Comparison of ENCODE assay signal across 18 cellular contexts in genomic region chr15:59303136-59303535, GRCh38.
DNase-seq lines count a peak whose midpoint lies in the region; ATAC-seq and TF ChIP-seq lines count a peak whose summit lies in the region.
"Had no signal": no experiment of that assay in that cellular context is flagged by ENCODE, and none has a peak within 500 bp of the region (broad histone marks: within the 10 kb centered on the region; RNA-seq: fewer than 3 reads in every experiment).

No MANE protein-coding gene starts in this region.

- no peaks in the 10 kb centered on the region for H3K27me3 Mint-ChIP-seq in memory B cell
- H3K27me3 Mint-ChIP-seq in immature natural killer cell (ENCODE audit: low read depth in 3 of 3) = peaks cover 0 to 15% (median 4%) of the 10 kb centered on the region in 3 donors
- H3K27me3 Mint-ChIP-seq in activated CD4-positive, alpha-beta T cell treated with anti-CD3 and anti-CD28 coated beads, Interleukin-2, amount 10 ng/mL, durations not matched to agents 24 days and 14 days = no peaks in the 10 kb centered on the region

- dilution Hi-C loops in mammary epithelial cell (cut with HindIII; ENCODE audit: low sequenced_read_pairs) = no loop called here

- H3K27ac Mint-ChIP-seq in memory B cell = peak overlapping the region; percentile 56
- peak overlapping the region in 3 of 6 donors; percentile 9 to 74 (median 45) for H3K27ac Mint-ChIP-seq in immature natural killer cell
- no peak overlapping the region for H3K27ac Mint-ChIP-seq in activated CD4-positive, alpha-beta T cell treated with anti-CD3 and anti-CD28 coated beads, Interleukin-2, amount 10 ng/mL, durations not matched to agents 24 days and 14 days
- H3K27ac Mint-ChIP-seq: T-cell had no signal

- H3K9me3 Mint-ChIP-seq in memory B cell (no peaks in the 10 kb centered on the region), immature natural killer cell (peaks cover 0 to 2% (median 0%) of the 10 kb centered on the region in 6 donors)
- H3K9me3 Mint-ChIP-seq in activated CD4-positive, alpha-beta T cell treated with anti-CD3 and anti-CD28 coated beads, Interleukin-2, amount 10 ng/mL, durations not matched to agents 24 days and 14 days = no peaks in the 10 kb centered on the region
- H3K9me3 Mint-ChIP-seq: T-cell had no signal

- H3K4me2 ChIP-seq in HCT116 (ENCODE audit: low read length) (peak overlapping the region; percentile 76), mammary epithelial cell (ENCODE audit: insufficient read depth, low read depth, low read length) (no peak overlapping the region)

- POLR2A ChIA-PET in HCT116 (lab: Charles Lee) = no interaction called here
- POLR2A ChIA-PET in RWPE1 (lab: Yijun Ruan, JAX; ENCODE audit: low non-redundant PET) = no interaction called here

- no peak overlapping the region for H2AFZ ChIP-seq in ACC112 (ENCODE audit: low read length, unreplicated experiment)
- no peak overlapping the region for H2AFZ ChIP-seq in HCT116 (ENCODE audit: low read depth, low read length, poor library complexity, severe bottlenecking)
- no peak overlapping the region for H2AFZ ChIP-seq in mammary epithelial cell (ENCODE audit: low read depth, low read length)

- ATAC-seq in HCT116 (no peak), memory B cell (ENCODE audit: low read depth) (no peak)
- ATAC-seq: T-cell had no signal

- no TSS peak for BruUV-seq in HCT116 (replicated peaks; lab: Mats Ljungman, UMichigan)
- no TSS peak for BruUV-seq in mammary epithelial cell (replicated peaks; lab: Mats Ljungman, UMichigan)

- H3K9me2 ChIP-seq in HCT116 (ENCODE audit: insufficient read depth) = no peaks in the 10 kb centered on the region

- H4K20me1 ChIP-seq in HCT116 (ENCODE audit: insufficient read depth) (no peaks in the 10 kb centered on the region), mammary epithelial cell (ENCODE audit: insufficient read depth, low read length) (no peaks in the 10 kb centered on the region)

- no peak for TF ChIP-seq CTCF in HCT116 (IDR thresholded peaks at IDR 0.05 in 2 of 3, conservative IDR thresholded peaks at IDR 0.05 in 1 of 3; ENCODE audit: borderline replicate concordance in 1 of 3, insufficient read depth in 1 of 3, low read depth in 2 of 3, low read length in 2 of 3)
- TF ChIP-seq CTCF in RWPE1 (conservative IDR thresholded peaks at IDR 0.05; ENCODE audit: low read depth) = no peak
- TF ChIP-seq CTCF in mammary epithelial cell (conservative IDR thresholded peaks at IDR 0.05 in 1 of 2, IDR thresholded peaks at IDR 0.05 in 1 of 2; ENCODE audit: extremely low read depth in 1 of 2, insufficient read depth in 1 of 2, low read depth in 1 of 2, low read length in 2 of 2) = no peak

- H3K27ac ChIP-seq in ACC112 (ENCODE audit: low read depth, low read length) = peak overlapping the region; percentile 11; the same call in 1 of the 2 replicates
- no peak overlapping the region for H3K27ac ChIP-seq in HCT116 (ENCODE audit: low read depth, low read length)
- peak overlapping the region; percentile 52 for H3K27ac ChIP-seq in RWPE1
- no peak overlapping the region for H3K27ac ChIP-seq in mammary epithelial cell (ENCODE audit: insufficient read depth, low read depth, low read length)
- H3K27ac ChIP-seq: SK-N-MC had no signal

- intact Hi-C loops in HCT116 (cut with micrococcal nuclease) = no loop called here
- intact Hi-C loops in activated CD4-positive, alpha-beta T cell treated with anti-CD3 and anti-CD28 coated beads, Interleukin-2, amount 10 ng/mL, durations not matched to agents 24 days and 14 days (cut with micrococcal nuclease) = loop anchor here (5.0 kb wide), 1 partner anchor 69 kb away; the partner anchor contains the start of gene MYO1E
- intact Hi-C loops in mammary epithelial cell (cut with micrococcal nuclease) = no loop called here

- DNase-seq in HCT116 (ENCODE audit: low read depth, low spot score) = no peak
- no peak for DNase-seq in RWPE1 (ENCODE audit: low spot score)
- DNase-seq in memory B cell (ENCODE audit: low spot score in 2 of 2) = no peak
- DNase-seq in GOT3 (lab: John Stamatoyannopoulos, UW) = no peak
- no peak for DNase-seq in immature natural killer cell
- DNase-seq in activated CD4-positive, alpha-beta T cell treated with anti-CD3 and anti-CD28 coated beads, Interleukin-2, amount 10 ng/mL, durations not matched to agents 24 days and 14 days = no peak
- no peak for DNase-seq in mammary epithelial cell
- DNase-seq: Caco-2; EL; Karpas-422; MG63; NCI-H1105; NCI-H187; NCI-H526 treated with DMSO at 0.1 percent for 48 hours; NK-92 treated with Interleukin-12 subunit alpha and Interleukin-12 subunit beta, amount 100 ng/mL, for 24 hours; T-cell had no signal

- H3K79me2 ChIP-seq in ACC112 (ENCODE audit: control insufficient read depth, insufficient read depth, low read length, unreplicated experiment) (peaks cover 70% of the 10 kb centered on the region), HCT116 (ENCODE audit: insufficient read depth, low read length) (peaks cover 58% of the 10 kb centered on the region), mammary epithelial cell (ENCODE audit: insufficient read depth, low read length) (peaks cover 93% of the 10 kb centered on the region)

- H3K4me3 Mint-ChIP-seq in memory B cell = peak overlapping the region; percentile 55
- H3K4me3 Mint-ChIP-seq in immature natural killer cell = peak overlapping the region in 2 of 5 donors; percentile 7 to 46
- H3K4me3 Mint-ChIP-seq in activated CD4-positive, alpha-beta T cell treated with anti-CD3 and anti-CD28 coated beads, Interleukin-2, amount 10 ng/mL, durations not matched to agents 24 days and 14 days = no peak overlapping the region
- H3K4me3 Mint-ChIP-seq: T-cell had no signal

- no peak overlapping the region for H3K4me3 ChIP-seq in ACC112 (ENCODE audit: low read depth, low read length)
- H3K4me3 ChIP-seq in HCT116 (replicated peaks in 1 of 2; ENCODE audit: low read depth in 1 of 2, low read length in 2 of 2) = no peak overlapping the region
- H3K4me3 ChIP-seq in mammary epithelial cell (replicated peaks in 1 of 3; ENCODE audit: insufficient read depth in 1 of 3, low read depth in 2 of 3, low read length in 3 of 3) = no peak overlapping the region
- H3K4me3 ChIP-seq: MG63, SK-N-MC had no signal

- H3K9ac ChIP-seq in HCT116 (ENCODE audit: low read length) = peak overlapping the region; percentile 32
- H3K9ac ChIP-seq in mammary epithelial cell (ENCODE audit: insufficient read depth, low read length) = no peak overlapping the region

- no peaks in the 10 kb centered on the region for H3K27me3 ChIP-seq in ACC112 (ENCODE audit: insufficient read depth, low read length)
- no peaks in the 10 kb centered on the region for H3K27me3 ChIP-seq in HCT116 (ENCODE audit: insufficient read depth, low read length)
- H3K27me3 ChIP-seq in mammary epithelial cell (ENCODE audit: insufficient read depth, low read length) = no peaks in the 10 kb centered on the region
- H3K27me3 ChIP-seq: MG63 had no signal

- H3K9me3 ChIP-seq in HCT116 (ENCODE audit: control insufficient read depth in 1 of 2, insufficient read depth in 1 of 2, low read depth in 1 of 2, low read length in 2 of 2) (no peaks in the 10 kb centered on the region), mammary epithelial cell (replicated peaks; ENCODE audit: insufficient read depth, low read length) (no peaks in the 10 kb centered on the region)
- H3K9me3 ChIP-seq: Caco-2, MG63 had no signal

- H3K36me3 ChIP-seq in ACC112 (ENCODE audit: insufficient read depth, low read length) (no peaks in the 10 kb centered on the region), HCT116 (ENCODE audit: control insufficient read depth in 1 of 2, insufficient read depth in 2 of 2, low read length in 2 of 2) (no peaks in the 10 kb centered on the region), mammary epithelial cell (ENCODE audit: insufficient read depth, low read length) (no peaks in the 10 kb centered on the region)
- H3K36me3 ChIP-seq: MG63 had no signal

- H3K36me3 Mint-ChIP-seq in memory B cell = no peaks in the 10 kb centered on the region
- no peaks in the 10 kb centered on the region for H3K36me3 Mint-ChIP-seq in immature natural killer cell
- H3K36me3 Mint-ChIP-seq in activated CD4-positive, alpha-beta T cell treated with anti-CD3 and anti-CD28 coated beads, Interleukin-2, amount 10 ng/mL, durations not matched to agents 24 days and 14 days (ENCODE audit: low read depth) = peaks cover 4% of the 10 kb centered on the region
- H3K36me3 Mint-ChIP-seq: T-cell had no signal

- CTCF ChIA-PET in HCT116 (lab: Charles Lee) (no interaction called here), RWPE1 (lab: Yijun Ruan, JAX) (no interaction called here), mammary epithelial cell (lab: Charles Lee; ENCODE audit: low non-redundant PET) (no interaction called here)

- TF ChIP-seq POLR2A in HCT116 (IDR thresholded peaks at IDR 0.05; ENCODE audit: borderline replicate concordance, extremely low read depth, insufficient read depth, insufficient read length) = no peak

- H3K4me1 ChIP-seq in ACC112 (ENCODE audit: control insufficient read depth, insufficient read depth, low read length, unreplicated experiment) (peaks cover 74% of the 10 kb centered on the region), HCT116 (ENCODE audit: control insufficient read depth in 1 of 2, insufficient read depth in 2 of 2, low read length in 2 of 2) (peaks cover 65 to 94% of the 10 kb centered on the region in 2 experiments), mammary epithelial cell (ENCODE audit: insufficient read depth, low read length) (peaks cover 69% of the 10 kb centered on the region)

- H3K4me1 Mint-ChIP-seq in memory B cell (peaks cover 49% of the 10 kb centered on the region), immature natural killer cell (peaks cover 59 to 63% of the 10 kb centered on the region in 2 donors)
- H3K4me1 Mint-ChIP-seq in activated CD4-positive, alpha-beta T cell treated with anti-CD3 and anti-CD28 coated beads, Interleukin-2, amount 10 ng/mL, durations not matched to agents 24 days and 14 days = peaks cover 52% of the 10 kb centered on the region

- in situ Hi-C loops in mammary epithelial cell (cut with MboI; ENCODE audit: low sequenced_read_pairs in 2 of 2) = no loop called here

- 98% methylated on average over 8 of the region's 8 CpGs for WGBS in mammary epithelial cell (ENCODE audit: low coverage, missing lambda C conversion rate)

- RAD21 ChIA-PET in HCT116 (lab: Charles Lee; ENCODE audit: low non-redundant PET in 1 of 2, low total read pairs in 2 of 2, uncharacterized antibody in 2 of 2, unreplicated experiment in 2 of 2) = no interaction called here

- TF ChIP-seq RAD21 in HCT116 (IDR thresholded peaks at IDR 0.05; ENCODE audit: low read depth) = no peak

TF ChIP-seq in HCT116, 20 proteins besides CTCF, POLR2A, EP300 and RAD21 (continues in another document):
- TF ChIP-seq ZFX (IDR thresholded peaks at IDR 0.05) = no peak
- no peak for TF ChIP-seq EZH2 (IDR thresholded peaks at IDR 0.05)
- TF ChIP-seq EGR1 (IDR thresholded peaks at IDR 0.05; ENCODE audit: low read depth) = no peak
- no peak for TF ChIP-seq TCF7L2 (IDR thresholded peaks at IDR 0.05; ENCODE audit: borderline replicate concordance, extremely low read depth, insufficient read depth, insufficient read length)
- no peak for TF ChIP-seq SP1 (IDR thresholded peaks at IDR 0.05; ENCODE audit: low read depth)
- no peak for TF ChIP-seq FOSL1 (IDR thresholded peaks at IDR 0.05; ENCODE audit: low read depth)
- TF ChIP-seq POLR2AphosphoS5 (IDR thresholded peaks at IDR 0.05; ENCODE audit: low read depth, low read length) = no peak
- TF ChIP-seq EZH2phosphoT487 (IDR thresholded peaks at IDR 0.05; ENCODE audit: borderline replicate concordance) = no peak

Comparison
In these comparisons a context has a peak if more than half of its experiments do, and no peak if none do; other contexts are left out.
1. H3K27ac ChIP-seq: peak in ACC112 (single experiment) and RWPE1 (single experiment); none in HCT116 (single experiment) and mammary epithelial cell (single experiment).